In genomic region chr2:2743164-2743571, GRCh38 we compare ENCODE assay signal across 10 cellular contexts.
DNase-seq lines count a peak whose midpoint lies in the region; ATAC-seq, FAIRE-seq and TF ChIP-seq lines count a peak whose summit lies in the region.
"Had no signal": no experiment of that assay in that cellular context is flagged by ENCODE, and none has a peak within 500 bp of the region (broad histone marks: within the 10 kb centered on the region; RNA-seq: fewer than 3 reads in every experiment).

No MANE protein-coding gene starts in this region.

- intact Hi-C loops in IMR-90 (cut with micrococcal nuclease): no loop called here
- intact Hi-C loops in cardiac septum (cut with DNase I): no loop called here
- intact Hi-C loops in pancreas (cut with DNase I): no loop called here

- H2AFZ ChIP-seq in IMR-90 (replicated peaks; ENCODE audit: low read length, poor library complexity): no peak overlapping the region

- H2AK5ac ChIP-seq in IMR-90 (ENCODE audit: low read depth, low read length): no peak overlapping the region

- no peak overlapping the region for H3K4ac ChIP-seq in IMR-90 (ENCODE audit: low read depth, low read length)

- H3K27ac ChIP-seq in IMR-90 (ENCODE audit: insufficient read depth, low read length): no peak overlapping the region
- no peak overlapping the region for H3K27ac ChIP-seq in pancreas
- H3K27ac ChIP-seq: WERI-Rb-1 had no signal

- CTCF ChIA-PET in IMR-90 (lab: Yijun Ruan, JAX): no interaction called here

- no peak overlapping the region for H4K5ac ChIP-seq in IMR-90 (ENCODE audit: low read depth, low read length)

- H3K9me1 ChIP-seq in IMR-90 (ENCODE audit: insufficient read depth, low read length): no peaks in the 10 kb centered on the region

- FAIRE-seq in pancreas (lab: Jason Lieb, UNC): no peak

- no peak for ATAC-seq in IMR-90 (ENCODE audit: low read depth)
- peak in 3 of 4 donors; percentile 60 to 83 (median 77) for ATAC-seq in pancreas

- H4K8ac ChIP-seq in IMR-90 (ENCODE audit: low read depth in 2 of 2, low read length in 2 of 2): no peak overlapping the region

- H4K20me1 ChIP-seq in IMR-90 (ENCODE audit: insufficient read depth, low read length): no peaks in the 10 kb centered on the region

- WGBS in IMR-90 (ENCODE audit: extremely low coverage in 2 of 2, insufficient read length in 1 of 2), 2 experiments: 28% methylated on average over 4 of the region's 6 CpGs; no CpG with 5 or more reads in 1 of the 2 experiments
- 70 to 76% methylated on average over 6 of the region's 6 CpGs for WGBS in pancreas, 2 donors

- H3K23ac ChIP-seq in IMR-90 (ENCODE audit: low read depth, low read length): no peak overlapping the region

- peak; percentile 1 for DNase-seq in IMR-90
- DNase-seq in adipocyte (ENCODE audit: low read depth): peak; percentile 2
- peak; percentile 81 for DNase-seq in cardiac septum (ENCODE audit: low spot score)
- DNase-seq in pancreas: peak in 3 of 6 donors; percentile 23 to 42 (median 38)
- DNase-seq in NCI-H748 treated with DMSO at 0.1 percent for 48 hours (lab: John Stamatoyannopoulos, UW): no peak
- DNase-seq in erythroblast (lab: John Stamatoyannopoulos, UW): no peak
- no peak for DNase-seq in dermis blood vessel endothelial cell
- no peak for DNase-seq in dedifferentiated amniotic fluid mesenchymal stem cell (ENCODE audit: extremely low spot score)
- DNase-seq: cortex of kidney, WERI-Rb-1 had no signal

- H3K36me3 ChIP-seq in IMR-90 (ENCODE audit: control insufficient read depth, insufficient read depth, low read length): no peaks in the 10 kb centered on the region
- no peaks in the 10 kb centered on the region for H3K36me3 ChIP-seq in adipocyte (ENCODE audit: control insufficient read depth, insufficient read depth, low read length, severe bottlenecking)
- H3K36me3 ChIP-seq in pancreas: no peaks in the 10 kb centered on the region
- H3K36me3 ChIP-seq: WERI-Rb-1 had no signal

- TF ChIP-seq POLR2A in IMR-90 (IDR thresholded peaks at IDR 0.05; ENCODE audit: low read depth, low read length) (no peak), erythroblast (IDR thresholded peaks at IDR 0.05; ENCODE audit: low read length) (no peak)

- no peaks in the 10 kb centered on the region for H3K27me3 ChIP-seq in IMR-90 (ENCODE audit: control insufficient read depth, insufficient read depth, low read length)
- peaks cover 7% of the 10 kb centered on the region for H3K27me3 ChIP-seq in adipocyte (replicated peaks; ENCODE audit: control insufficient read depth, insufficient read depth, low read length)
- H3K27me3 ChIP-seq in pancreas: no peaks in the 10 kb centered on the region

- dilution Hi-C loops in IMR-90 (cut with HindIII; ENCODE audit: low sequenced_read_pairs, unreplicated experiment): no loop called here

- no peak overlapping the region for H3K4me3 ChIP-seq in IMR-90 (ENCODE audit: insufficient read depth, low read depth, low read length)
- no peak overlapping the region for H3K4me3 ChIP-seq in adipocyte (ENCODE audit: low read length)
- no peak overlapping the region for H3K4me3 ChIP-seq in pancreas

- H3K14ac ChIP-seq in IMR-90 (replicated peaks; ENCODE audit: low read depth, low read length): no peak overlapping the region

- H3K9me3 ChIP-seq in IMR-90 (ENCODE audit: control insufficient read depth, insufficient read depth, low read length) (peaks cover 42% of the 10 kb centered on the region), adipocyte (ENCODE audit: control insufficient read depth, low read length) (no peaks in the 10 kb centered on the region), pancreas (no peaks in the 10 kb centered on the region)

- no peak for TF ChIP-seq CTCF in IMR-90 (conservative IDR thresholded peaks at IDR 0.05; ENCODE audit: low read depth, low read length)
- no peak for TF ChIP-seq CTCF in pancreas (IDR thresholded peaks at IDR 0.05)

- POLR2A ChIA-PET in IMR-90 (lab: Charles Lee; ENCODE audit: unreplicated experiment): no interaction called here

- no peaks in the 10 kb centered on the region for H3K79me1 ChIP-seq in IMR-90 (ENCODE audit: low read depth in 1 of 2, low read length in 2 of 2)

- no peak overlapping the region for H2BK15ac ChIP-seq in IMR-90 (ENCODE audit: low read depth, low read length)

- in situ Hi-C loops in IMR-90 (cut with MboI; ENCODE audit: low sequenced_read_pairs): no loop called here

- H2AK9ac ChIP-seq in IMR-90 (replicated peaks; ENCODE audit: low read depth, low read length, poor library complexity): no peak overlapping the region

- no peak for TF ChIP-seq RAD21 in IMR-90 (IDR thresholded peaks at IDR 0.05; ENCODE audit: low read length)

- no peak overlapping the region for H2BK5ac ChIP-seq in IMR-90 (ENCODE audit: low read depth, low read length, poor library complexity, severe bottlenecking)

- no peak overlapping the region for H2BK120ac ChIP-seq in IMR-90 (ENCODE audit: low read depth, low read length)

- H3K4me1 ChIP-seq in IMR-90 (ENCODE audit: control insufficient read depth, insufficient read depth, low read length) (no peaks in the 10 kb centered on the region), adipocyte (ENCODE audit: control insufficient read depth, insufficient read depth, low read length) (peaks cover 4% of the 10 kb centered on the region), pancreas (no peaks in the 10 kb centered on the region)

- no peak overlapping the region for H4K91ac ChIP-seq in IMR-90 (ENCODE audit: insufficient read depth, low read depth, low read length)

- H3K56ac ChIP-seq in IMR-90 (ENCODE audit: extremely low read depth, insufficient read depth, low read length): no peak overlapping the region

- H3K4me2 ChIP-seq in IMR-90 (ENCODE audit: low read depth, low read length): no peak overlapping the region

- H3K18ac ChIP-seq in IMR-90 (ENCODE audit: low read depth, low read length): no peak overlapping the region

- no peak overlapping the region for H2BK20ac ChIP-seq in IMR-90 (ENCODE audit: low read depth, low read length)

- no TSS peak for BruUV-seq in IMR-90 (replicated peaks; lab: Mats Ljungman, UMichigan)

- H3K9ac ChIP-seq in IMR-90 (ENCODE audit: low read depth, low read length) (no peak overlapping the region), adipocyte (ENCODE audit: low read length) (no peak overlapping the region)

TF ChIP-seq in IMR-90, 13 proteins besides CTCF, POLR2A, EP300 and RAD21:
- no peak for TF ChIP-seq RCOR1 (IDR thresholded peaks at IDR 0.05; ENCODE audit: insufficient replicate concordance, low read length)
- no peak for TF ChIP-seq FOS (IDR thresholded peaks at IDR 0.05; ENCODE audit: low read depth, low read length)
- TF ChIP-seq CEBPB (IDR thresholded peaks at IDR 0.05; ENCODE audit: low read depth, low read length): no peak
- no peak for TF ChIP-seq ELK1 (IDR thresholded peaks at IDR 0.05; ENCODE audit: borderline replicate concordance, low read depth, low read length)
- TF ChIP-seq SMC3 (IDR thresholded peaks at IDR 0.05; ENCODE audit: low read depth, low read length): no peak
- TF ChIP-seq NFE2L2 (IDR thresholded peaks at IDR 0.05; ENCODE audit: low read depth, low read length): no peak
- no peak for TF ChIP-seq CHD1 (IDR thresholded peaks at IDR 0.05; ENCODE audit: low read depth, low read length)
- TF ChIP-seq RFX5 (IDR thresholded peaks at IDR 0.05; ENCODE audit: low read depth, low read length): no peak
- no peak for TF ChIP-seq MXI1 (IDR thresholded peaks at IDR 0.05; ENCODE audit: borderline replicate concordance, low read depth, low read length)
- TF ChIP-seq MAZ (IDR thresholded peaks at IDR 0.05; ENCODE audit: borderline replicate concordance, low read depth, low read length): no peak
- no peak for TF ChIP-seq BHLHE40 (IDR thresholded peaks at IDR 0.05; ENCODE audit: low read depth, low read length)
- TF ChIP-seq USF2 (IDR thresholded peaks at IDR 0.05; ENCODE audit: low read depth, low read length): no peak
- TF ChIP-seq MAFK (IDR thresholded peaks at IDR 0.05; ENCODE audit: low read depth, low read length): no peak

Comparison
In these comparisons a context has a peak if more than half of its experiments do, and no peak if none do; other contexts are left out.
1. DNase-seq: peak in IMR-90 (single experiment), adipocyte (single experiment) and cardiac septum (single experiment); none in NCI-H748 treated with DMSO at 0.1 percent for 48 hours (single experiment), erythroblast (0 of 2), dermis blood vessel endothelial cell (single experiment) and dedifferentiated amniotic fluid mesenchymal stem cell (single experiment).